In genomic region chr3:170809021-170809974, GRCh38 we compare ENCODE assay signal across 8 cellular contexts.
DNase-seq lines count a peak whose midpoint lies in the region; ATAC-seq, FAIRE-seq and TF ChIP-seq lines count a peak whose summit lies in the region.

No MANE protein-coding gene starts in this region.

- H3K27me3 ChIP-seq in body of pancreas (no peaks in the 10 kb centered on the region), tibial nerve (no peaks in the 10 kb centered on the region)

- intact Hi-C loops in body of pancreas (cut with DNase I) (no loop called here), kidney (cut with DNase I) (no loop called here)

- H3K4me3 ChIP-seq in body of pancreas = no peak overlapping the region
- H3K4me3 ChIP-seq in kidney (ENCODE audit: low read length in 2 of 2) = no peak overlapping the region
- H3K4me3 ChIP-seq in tibial nerve = no peak overlapping the region

- no peak overlapping the region for H3K9ac ChIP-seq in kidney (ENCODE audit: low read length in 2 of 2)

- DNase-seq in DMS 273 treated with DMSO at 0.1 percent for 48 hours (lab: John Stamatoyannopoulos, UW) (peak; percentile 72), HK-2 (ENCODE audit: unreplicated experiment) (peak; percentile 77), NCI-H526 (lab: John Stamatoyannopoulos, UW) (peak; percentile 73 to 89), body of pancreas (peak; percentile 27 to 57 (median 40)), kidney (no peak), tibial nerve (ENCODE audit: low spot score in 2 of 2) (peak in 1 of 2 donors; percentile 38)

- FAIRE-seq in kidney (lab: Jason Lieb, UNC) = no peak

- H3K9me3 ChIP-seq in body of pancreas = no peaks in the 10 kb centered on the region
- no peaks in the 10 kb centered on the region for H3K9me3 ChIP-seq in kidney (ENCODE audit: control insufficient read depth in 1 of 2, low read length in 2 of 2)
- H3K9me3 ChIP-seq in tibial nerve = no peaks in the 10 kb centered on the region

- TF ChIP-seq POLR2A in body of pancreas (IDR thresholded peaks at IDR 0.05) = no peak
- TF ChIP-seq POLR2A in tibial nerve (IDR thresholded peaks at IDR 0.05) = no peak

- TF ChIP-seq CTCF in body of pancreas (IDR thresholded peaks at IDR 0.05) (peak; percentile 14 to 59 (median 41)), kidney (IDR thresholded peaks at IDR 0.05; ENCODE audit: borderline replicate concordance, extremely low read depth, insufficient read depth) (peak; percentile 46), tibial nerve (IDR thresholded peaks at IDR 0.05) (peak; percentile 26 to 49 (median 35))

- peak; percentile 51 for ATAC-seq in body of pancreas
- ATAC-seq in GM21717 (IDR thresholded peaks at IDR 0.05; ENCODE audit: unreplicated experiment) = no peak
- ATAC-seq in HG03135 (IDR thresholded peaks at IDR 0.05; ENCODE audit: unreplicated experiment) = no peak

- peaks cover 6% of the 10 kb centered on the region for H3K4me1 ChIP-seq in body of pancreas
- H3K4me1 ChIP-seq in kidney (ENCODE audit: control insufficient read depth in 1 of 2, insufficient read depth in 1 of 2, low read depth in 1 of 2, low read length in 2 of 2) = no peaks in the 10 kb centered on the region
- peaks cover 0 to 28% (median 0%) of the 10 kb centered on the region in 4 donors for H3K4me1 ChIP-seq in tibial nerve

- no peak for TF ChIP-seq EP300 in tibial nerve (IDR thresholded peaks at IDR 0.05)

- WGBS in body of pancreas, 2 donors = 76% methylated on average over 14 of the region's 14 CpGs
- WGBS in tibial nerve, 2 donors = 76 to 77% methylated on average over 14 of the region's 14 CpGs

- H3K27ac ChIP-seq in body of pancreas = no peak overlapping the region
- H3K27ac ChIP-seq in kidney (ENCODE audit: low read depth in 2 of 2, low read length in 2 of 2) = no peak overlapping the region
- H3K27ac ChIP-seq in tibial nerve = peak overlapping the region in 1 of 4 donors; percentile 35

- H3K36me3 ChIP-seq in body of pancreas (replicated peaks in 1 of 2; ENCODE audit: insufficient read depth in 1 of 2, low read depth in 2 of 2) (no peaks in the 10 kb centered on the region), kidney (ENCODE audit: control insufficient read depth in 1 of 2, insufficient read depth in 2 of 2, low read length in 2 of 2) (no peaks in the 10 kb centered on the region), tibial nerve (no peaks in the 10 kb centered on the region)
